ENCODE assay signal across 8 cellular contexts in genomic region chr14:37230551-37231194, GRCh38. TPM values are rescaled to one million over a fixed set of nuclear protein-coding genes. Genes with fewer than 3 reads are reported as not detected.
A peak's percentile ranks its signal among the peaks of the same experiment; 100 is the strongest.
DNase-seq lines count a peak whose midpoint lies in the region; ATAC-seq, FAIRE-seq and TF ChIP-seq lines count a peak whose summit lies in the region.

No MANE protein-coding gene starts in this region.

- peaks cover 0 to 13% (median 0%) of the 10 kb centered on the region in 7 donors for H3K9me3 Mint-ChIP-seq in CD4-positive, CD25-positive, alpha-beta regulatory T cell

- H3K4me2 ChIP-seq in HepG2 (ENCODE audit: low read depth, low read length): no peak overlapping the region

- no peaks in the 10 kb centered on the region for H3K27me3 Mint-ChIP-seq in CD4-positive, CD25-positive, alpha-beta regulatory T cell

- peaks cover 0 to 3% of the 10 kb centered on the region in 2 experiments for H3K9me3 ChIP-seq in CD4-positive, CD25-positive, alpha-beta regulatory T cell (ENCODE audit: control insufficient read depth in 2 of 2, low read length in 2 of 2)
- peaks cover 0 to 1% of the 10 kb centered on the region in 2 donors for H3K9me3 ChIP-seq in breast epithelium
- H3K9me3 ChIP-seq in HepG2 (ENCODE audit: low read length): peaks cover 6% of the 10 kb centered on the region; the same call in 1 of the 2 replicates
- H3K9me3 ChIP-seq in effector memory CD4-positive, alpha-beta T cell (ENCODE audit: control insufficient read depth, low read length): no peaks in the 10 kb centered on the region

- peaks cover 4% of the 10 kb centered on the region; the same call in 1 of the 2 replicates for H4K20me1 ChIP-seq in HepG2 (ENCODE audit: insufficient read depth, low read length)

- CTCF ChIA-PET in HepG2 (lab: Yijun Ruan, JAX; ENCODE audit: low intra/inter-chr PET ratio, low total read pairs): interaction anchor here (0.7 to 1.7 kb wide), 7 partner anchors 9 to 786 kb away, joined by 3 to 11 read pairs (median 5); no protein-coding TSS in a partner anchor

- H3K36me3 Mint-ChIP-seq in CD4-positive, CD25-positive, alpha-beta regulatory T cell: no peaks in the 10 kb centered on the region

- in situ Hi-C loops in HepG2 (cut with HindIII; ENCODE audit: extremely low pct_ligation_motif_present, low pct_unique_long_range_greater_than_20kb): no loop called here

- DNase-seq in CD4-positive, CD25-positive, alpha-beta regulatory T cell: peak in 2 of 3 donors; percentile 18 to 57
- DNase-seq in HT1080 (ENCODE audit: low read depth) (peak; percentile 15), NCI-H748 (lab: John Stamatoyannopoulos, UW; ENCODE audit: unreplicated experiment) (peak; percentile 81), breast epithelium (ENCODE audit: low spot score in 2 of 2) (no peak), HepG2 (ENCODE audit: low spot score) (peak; percentile 90)
- no peak for DNase-seq in effector memory CD4-positive, alpha-beta T cell
- DNase-seq in activated CD4-positive, alpha-beta T cell treated with anti-CD3 and anti-CD28 coated beads for 48 hours: no peak

- no peaks in the 10 kb centered on the region for H3K36me3 ChIP-seq in CD4-positive, CD25-positive, alpha-beta regulatory T cell (ENCODE audit: control insufficient read depth, insufficient read depth, low read length)
- H3K36me3 ChIP-seq in breast epithelium (no peaks in the 10 kb centered on the region), HepG2 (replicated peaks in 1 of 2; ENCODE audit: control insufficient read depth in 1 of 2, insufficient read depth in 2 of 2, low read length in 2 of 2) (0 out of 5 replicates have a peak, but pooled peaks cover 0 to 2% of the 10 kb centered on the region in 2 experiments)
- no peaks in the 10 kb centered on the region for H3K36me3 ChIP-seq in effector memory CD4-positive, alpha-beta T cell (ENCODE audit: control insufficient read depth, insufficient read depth, low read length)

- H3K4me1 Mint-ChIP-seq in CD4-positive, CD25-positive, alpha-beta regulatory T cell: no peaks in the 10 kb centered on the region

- BruUV-seq in HepG2 (replicated peaks; lab: Mats Ljungman, UMichigan): no TSS peak

- no peak for TF ChIP-seq EP300 in HepG2 (IDR thresholded peaks at IDR 0.05; ENCODE audit: low read depth in 2 of 2, low read length in 2 of 2)
- no peak for TF ChIP-seq EP300 in HepG2 (CRISPR knock-in tag; IDR thresholded peaks at IDR 0.05; ENCODE audit: borderline replicate concordance)

- 62% methylated on average over 5 of the region's 5 CpGs for WGBS in HepG2 (ENCODE audit: low lambda C conversion rate)

- intact Hi-C loops in breast epithelium (cut with DNase I; ENCODE audit: low total_unique reads): no loop called here
- intact Hi-C loops in HepG2 (cut with micrococcal nuclease; ENCODE audit: unreplicated experiment): loop anchor here (1.0 to 10.0 kb wide), 7 partner anchors 30 to 966 kb away; no protein-coding TSS in a partner anchor

- TF ChIP-seq POLR2A in breast epithelium (IDR thresholded peaks at IDR 0.05) (no peak), HepG2 (IDR thresholded peaks at IDR 0.05; ENCODE audit: insufficient read depth in 1 of 2, low read depth in 2 of 2, low read length in 2 of 2) (no peak)

- H3K79me2 ChIP-seq in HepG2 (ENCODE audit: insufficient read depth, low read length): no peaks in the 10 kb centered on the region

- H3K4me3 Mint-ChIP-seq in CD4-positive, CD25-positive, alpha-beta regulatory T cell: no peak overlapping the region

- no peak overlapping the region for H3K9ac ChIP-seq in HepG2 (ENCODE audit: insufficient read depth, low read depth, low read length)

- POLR2A ChIA-PET in HepG2 (lab: Yijun Ruan, JAX): interaction anchor here (0.8 to 2.7 kb wide), 3 partner anchors 33 to 365 kb away, joined by 3 to 13 read pairs (median 3); partner anchors contain the start of genes MIPOL1, SLC25A21 and TTC6

- no peak overlapping the region for H2AFZ ChIP-seq in HepG2 (ENCODE audit: low read length)

- no peak for ATAC-seq in CD4-positive, CD25-positive, alpha-beta regulatory T cell (ENCODE audit: low read depth in 2 of 2)
- ATAC-seq in GM18907 (IDR thresholded peaks at IDR 0.05; ENCODE audit: unreplicated experiment) (peak; percentile 77), HepG2 (peak; percentile 83)

- H3K27ac Mint-ChIP-seq in CD4-positive, CD25-positive, alpha-beta regulatory T cell: no peak overlapping the region

- H3K4me3 ChIP-seq in CD4-positive, CD25-positive, alpha-beta regulatory T cell (ENCODE audit: low read depth, low read length): no peak overlapping the region
- no peak overlapping the region for H3K4me3 ChIP-seq in breast epithelium
- H3K4me3 ChIP-seq in HepG2 (replicated peaks in 1 of 3; ENCODE audit: insufficient read depth in 1 of 3, low read depth in 2 of 3, low read length in 3 of 3): no peak overlapping the region
- no peak overlapping the region for H3K4me3 ChIP-seq in effector memory CD4-positive, alpha-beta T cell (ENCODE audit: insufficient read depth, low read depth, low read length, poor library complexity, severe bottlenecking)

- peak; percentile 66 for TF ChIP-seq RAD21 in HepG2 (CRISPR knock-in tag; IDR thresholded peaks at IDR 0.05)

- H3K4me1 ChIP-seq in CD4-positive, CD25-positive, alpha-beta regulatory T cell (ENCODE audit: control insufficient read depth, insufficient read depth, low read length, poor library complexity, severe bottlenecking): no peaks in the 10 kb centered on the region
- H3K4me1 ChIP-seq in breast epithelium (no peaks in the 10 kb centered on the region), HepG2 (ENCODE audit: insufficient read depth, low read length) (peaks cover 8% of the 10 kb centered on the region)
- no peaks in the 10 kb centered on the region for H3K4me1 ChIP-seq in effector memory CD4-positive, alpha-beta T cell (ENCODE audit: control insufficient read depth, insufficient read depth, low read length, poor library complexity, severe bottlenecking)

- no peaks in the 10 kb centered on the region for H3K27me3 ChIP-seq in CD4-positive, CD25-positive, alpha-beta regulatory T cell (ENCODE audit: control insufficient read depth, insufficient read depth, low read length)
- H3K27me3 ChIP-seq in breast epithelium: no peaks in the 10 kb centered on the region
- no peaks in the 10 kb centered on the region for H3K27me3 ChIP-seq in HepG2 (ENCODE audit: control insufficient read depth in 1 of 2, insufficient read depth in 2 of 2, low read length in 2 of 2)
- no peaks in the 10 kb centered on the region for H3K27me3 ChIP-seq in effector memory CD4-positive, alpha-beta T cell (replicated peaks; ENCODE audit: control insufficient read depth, insufficient read depth, low read length, poor library complexity, severe bottlenecking)

- FAIRE-seq in HepG2 (lab: Jason Lieb, UNC): no peak

- TF ChIP-seq CTCF in breast epithelium (IDR thresholded peaks at IDR 0.05): peak; percentile 26 to 64 (median 59)
- TF ChIP-seq CTCF in HepG2 (CRISPR knock-in tag; IDR thresholded peaks at IDR 0.05): peak; percentile 83

- no peak overlapping the region for H3K27ac ChIP-seq in CD4-positive, CD25-positive, alpha-beta regulatory T cell (ENCODE audit: insufficient read depth, low read length, poor library complexity, severe bottlenecking)
- no peak overlapping the region for H3K27ac ChIP-seq in breast epithelium
- H3K27ac ChIP-seq in HepG2 (ENCODE audit: extremely low read length, insufficient read depth, low read length): no peak overlapping the region
- no peak overlapping the region for H3K27ac ChIP-seq in effector memory CD4-positive, alpha-beta T cell (ENCODE audit: insufficient read depth, low read length, poor library complexity, severe bottlenecking)

RNA-seq across cellular contexts. Expression of gene MIPOL1, which starts 32.9 kb away (rescaled TPM):
- not detected for total RNA-seq in CD4-positive, CD25-positive, alpha-beta regulatory T cell
- not detected for polyA plus RNA-seq in CD4-positive, CD25-positive, alpha-beta regulatory T cell
- total RNA-seq in HT1080 (2014; rRNA removed; shearing (Covaris generic)): 7.7 and 8.1 TPM in 2 replicates
- polyA plus RNA-seq in HT1080 (2015; cell fraction: cytosol; rRNA removed): 6.4 and 6.8 TPM in 2 replicates
- polyA plus RNA-seq in HT1080 (2015; cell fraction: nucleus; rRNA removed): 5.8 and 8.9 TPM in 2 replicates
- total RNA-seq in breast epithelium (10 to 100 TPM; 12.2 to 48.8 (median 36.1) TPM), HepG2 (2016; rRNA removed; fragmentation: Illumina TruSeq; extraction: Trizol) (34.2 and 35.2 TPM in 2 replicates)
- 30.4 and 34.3 TPM in 2 replicates for total RNA-seq in HepG2 (2016; cell fraction: cytosol; rRNA removed; fragmentation: Illumina TruSeq; extraction: Trizol; ENCODE audit: low read depth)
- total RNA-seq in HepG2 (2016; cell fraction: insoluble cytoplasmic fraction; rRNA removed; fragmentation: Illumina TruSeq; extraction: Trizol): 33.9 and 35.4 TPM in 2 replicates
- 22.8 and 24.9 TPM in 2 replicates for total RNA-seq in HepG2 (2016; cell fraction: membrane; rRNA removed; fragmentation: Illumina TruSeq; extraction: Trizol)
- 104 and 116 TPM in 2 replicates for total RNA-seq in HepG2 (2016; cell fraction: nucleus; rRNA removed; fragmentation: Illumina TruSeq; extraction: Trizol)
- 6.9 and 8.6 TPM in 2 replicates for polyA plus RNA-seq in HepG2 (2011; rRNA removed)
- 3.3 and 4.8 TPM in 2 replicates for polyA plus RNA-seq in HepG2 (2011; cell fraction: cytosol; rRNA removed)
- 7.2 and 8.4 TPM in 2 replicates for polyA plus RNA-seq in HepG2 (2011; cell fraction: nucleus; rRNA removed)
- 15.0 and 17.1 TPM in 2 replicates for polyA plus RNA-seq in HepG2 (2012)
- 3.4 and 3.6 TPM in 2 replicates for polyA plus RNA-seq in HepG2 (2016; cell fraction: cytosol; fragmentation: Illumina TruSeq; extraction: Trizol; ENCODE audit: low read depth)
- polyA plus RNA-seq in HepG2 (2016; cell fraction: insoluble cytoplasmic fraction; fragmentation: Illumina TruSeq; extraction: Trizol; ENCODE audit: low read depth): 22.0 and 22.6 TPM in 2 replicates
- polyA plus RNA-seq in HepG2 (2016; cell fraction: membrane; fragmentation: Illumina TruSeq; extraction: Trizol; ENCODE audit: low read depth): 5.8 and 6.4 TPM in 2 replicates
- 23.3 and 24.7 TPM in 2 replicates for polyA plus RNA-seq in HepG2 (2016; cell fraction: nucleus; fragmentation: Illumina TruSeq; extraction: Trizol; ENCODE audit: insufficient read depth, low read depth)
- polyA minus RNA-seq in HepG2 (2011; rRNA and poly(A)+ RNA removed; ENCODE audit: low replicate concordance): 7.9 and 21.8 TPM in 2 replicates
- polyA minus RNA-seq in HepG2 (2011; cell fraction: cytosol; rRNA and poly(A)+ RNA removed): 20.5 and 21.5 TPM in 2 replicates
- polyA minus RNA-seq in HepG2 (2011; cell fraction: nucleus; rRNA and poly(A)+ RNA removed): 195 and 223 TPM in 2 replicates

RNA-seq across cellular contexts. Expression of gene SLC25A21, which starts 58.3 kb away (rescaled TPM):
- not detected for total RNA-seq in CD4-positive, CD25-positive, alpha-beta regulatory T cell
- not detected for polyA plus RNA-seq in CD4-positive, CD25-positive, alpha-beta regulatory T cell
- 0.13 and 0.37 TPM in 2 replicates for total RNA-seq in HT1080 (2014; rRNA removed; shearing (Covaris generic))
- polyA plus RNA-seq in HT1080 (2015; cell fraction: cytosol; rRNA removed): 0.24 and 0.80 TPM in 2 replicates
- 0.26 and 0.90 TPM in 2 replicates for polyA plus RNA-seq in HT1080 (2015; cell fraction: nucleus; rRNA removed)
- total RNA-seq in breast epithelium (1 to 10 TPM in 2 of 3 donors, under 1 TPM in 1; 0.66 to 2.3 (median 1.6) TPM), HepG2 (2016; rRNA removed; fragmentation: Illumina TruSeq; extraction: Trizol) (2.9 and 3.3 TPM in 2 replicates)
- 0.44 and 0.51 TPM in 2 replicates for total RNA-seq in HepG2 (2016; cell fraction: cytosol; rRNA removed; fragmentation: Illumina TruSeq; extraction: Trizol; ENCODE audit: low read depth)
- 3.2 and 3.8 TPM in 2 replicates for total RNA-seq in HepG2 (2016; cell fraction: insoluble cytoplasmic fraction; rRNA removed; fragmentation: Illumina TruSeq; extraction: Trizol)
- 1.3 and 2.0 TPM in 2 replicates for total RNA-seq in HepG2 (2016; cell fraction: membrane; rRNA removed; fragmentation: Illumina TruSeq; extraction: Trizol)
- total RNA-seq in HepG2 (2016; cell fraction: nucleus; rRNA removed; fragmentation: Illumina TruSeq; extraction: Trizol): 4.4 and 5.0 TPM in 2 replicates
- polyA plus RNA-seq in HepG2 (2011; rRNA removed): 0.60 and 1.9 TPM in 2 replicates
- polyA plus RNA-seq in HepG2 (2011; cell fraction: cytosol; rRNA removed): 0.47 and 0.60 TPM in 2 replicates
- 0.29 and 0.43 TPM in 2 replicates for polyA plus RNA-seq in HepG2 (2011; cell fraction: nucleus; rRNA removed)
- polyA plus RNA-seq in HepG2 (2012): 0.44 and 1.4 TPM in 2 replicates
- 0.25 and 0.49 TPM in 2 replicates for polyA plus RNA-seq in HepG2 (2016; cell fraction: cytosol; fragmentation: Illumina TruSeq; extraction: Trizol; ENCODE audit: low read depth)
- 2.5 and 2.7 TPM in 2 replicates for polyA plus RNA-seq in HepG2 (2016; cell fraction: insoluble cytoplasmic fraction; fragmentation: Illumina TruSeq; extraction: Trizol; ENCODE audit: low read depth)
- 0.44 and 0.46 TPM in 2 replicates for polyA plus RNA-seq in HepG2 (2016; cell fraction: membrane; fragmentation: Illumina TruSeq; extraction: Trizol; ENCODE audit: low read depth)
- polyA plus RNA-seq in HepG2 (2016; cell fraction: nucleus; fragmentation: Illumina TruSeq; extraction: Trizol; ENCODE audit: insufficient read depth, low read depth): 1.4 and 1.6 TPM in 2 replicates
- 1.1 and 1.9 TPM in 2 replicates for polyA minus RNA-seq in HepG2 (2011; rRNA and poly(A)+ RNA removed; ENCODE audit: low replicate concordance)
- polyA minus RNA-seq in HepG2 (2011; cell fraction: cytosol; rRNA and poly(A)+ RNA removed): 0.26 and 2.6 TPM in 2 replicates
- 2.4 and 2.7 TPM in 2 replicates for polyA minus RNA-seq in HepG2 (2011; cell fraction: nucleus; rRNA and poly(A)+ RNA removed)

Comparison
In these comparisons a context has a peak if more than half of its experiments do, and no peak if none do; other contexts are left out.
1. ATAC-seq: peak in GM18907 (single experiment) and HepG2 (single experiment); none in CD4-positive, CD25-positive, alpha-beta regulatory T cell (0 of 2).
2. DNase-seq: peak in CD4-positive, CD25-positive, alpha-beta regulatory T cell (2 of 3), HT1080 (single experiment), NCI-H748 (single experiment) and HepG2 (single experiment); none in breast epithelium (0 of 2), effector memory CD4-positive, alpha-beta T cell (0 of 3) and activated CD4-positive, alpha-beta T cell treated with anti-CD3 and anti-CD28 coated beads for 48 hours (single experiment).